In the genomic region with DNA sequence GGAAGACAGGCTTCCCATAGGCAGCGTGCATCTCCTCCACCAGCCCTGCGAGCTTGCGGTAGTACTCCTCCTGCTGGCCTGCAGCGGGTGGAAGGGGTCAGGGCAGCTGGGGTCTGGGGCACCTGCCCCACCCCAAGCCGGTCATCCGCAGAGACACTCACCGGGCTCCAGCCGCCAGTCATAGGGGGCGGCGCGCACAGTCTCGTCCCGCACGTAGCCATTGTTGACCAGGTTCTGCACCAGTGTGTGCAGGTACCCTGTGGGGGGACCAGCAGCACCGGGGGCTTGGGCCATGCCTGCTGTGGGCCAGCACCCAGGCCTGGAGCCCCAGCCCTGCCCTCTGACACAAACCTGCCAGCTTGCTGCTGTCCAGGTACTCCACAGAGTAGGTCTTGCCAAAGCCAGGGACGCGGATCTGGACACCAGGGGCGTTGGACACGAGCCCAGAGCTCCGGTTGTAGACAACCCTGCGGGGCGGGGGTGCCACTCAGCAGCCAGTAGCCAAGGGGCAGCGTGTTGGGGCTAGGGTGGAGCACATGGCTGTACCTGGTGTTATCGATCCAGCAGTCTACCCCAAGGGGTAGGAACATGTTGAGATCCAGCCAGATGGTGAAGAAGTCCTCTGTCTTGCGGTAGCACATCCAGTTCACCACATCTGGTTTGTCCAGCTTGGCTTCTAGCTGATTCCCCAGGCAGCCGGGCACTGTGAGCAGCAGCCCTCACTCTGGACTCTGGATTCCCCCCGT, we compare ENCODE assay signal across 1 cellular context.
TF ChIP-seq lines count a peak whose summit lies in the region.

No MANE protein-coding gene starts in this region.

TF ChIP-seq in HepG2, 621 proteins besides CTCF, POLR2A, EP300 and RAD21 (continues in another document):
- TF ChIP-seq ZNF598 (CRISPR knock-in tag; IDR thresholded peaks at IDR 0.05; ENCODE audit: borderline replicate concordance) (0 out of 2 replicates have a peak, but pooled peaks have one; percentile 47), ZNF704 (CRISPR knock-in tag; IDR thresholded peaks at IDR 0.05; ENCODE audit: borderline replicate concordance) (no peak), JUNB (CRISPR knock-in tag; IDR thresholded peaks at IDR 0.05; ENCODE audit: borderline replicate concordance) (no peak), ZNF709 (CRISPR knock-in tag; IDR thresholded peaks at IDR 0.05) (no peak), ZNF282 (IDR thresholded peaks at IDR 0.05; ENCODE audit: partially characterized antibody) (no peak), JUN (CRISPR knock-in tag; IDR thresholded peaks at IDR 0.05) (peak; percentile 26; the same call in 1 of the 2 replicates), WIZ (CRISPR knock-in tag; IDR thresholded peaks at IDR 0.05) (no peak), MXD4 (CRISPR knock-in tag; IDR thresholded peaks at IDR 0.05) (0 out of 2 replicates have a peak, but pooled peaks have one; percentile 33), ZNF660 (CRISPR knock-in tag; IDR thresholded peaks at IDR 0.05; ENCODE audit: borderline replicate concordance, low read depth) (0 out of 2 replicates have a peak, but pooled peaks have one; percentile 67), MYNN (CRISPR knock-in tag; IDR thresholded peaks at IDR 0.05; ENCODE audit: low read depth) (no peak), KDM1A (CRISPR knock-in tag; IDR thresholded peaks at IDR 0.05) (0 out of 2 replicates have a peak, but pooled peaks have one; percentile 13), ZNF839 (CRISPR knock-in tag; IDR thresholded peaks at IDR 0.05; ENCODE audit: borderline replicate concordance) (no peak), ZNF44 (CRISPR knock-in tag; IDR thresholded peaks at IDR 0.05) (peak; percentile 66; the same call in 1 of the 2 replicates), NFKBIZ (CRISPR knock-in tag; IDR thresholded peaks at IDR 0.05) (no peak), ADNP (CRISPR knock-in tag; IDR thresholded peaks at IDR 0.05) (no peak), ZNF589 (CRISPR knock-in tag; conservative IDR thresholded peaks at IDR 0.05) (no peak), SMAD1 (CRISPR knock-in tag; IDR thresholded peaks at IDR 0.05; ENCODE audit: borderline replicate concordance, low read depth) (no peak), NCOA2 (CRISPR knock-in tag; IDR thresholded peaks at IDR 0.05) (no peak), PCBP2 (optimal IDR thresholded peaks at IDR 0.05; ENCODE audit: low read depth, low read length, poor library complexity, severe bottlenecking) (no peak), FLYWCH1 (CRISPR knock-in tag; IDR thresholded peaks at IDR 0.05) (no peak), HNRNPLL (IDR thresholded peaks at IDR 0.05; ENCODE audit: low read depth, low read length, poor library complexity, severe bottlenecking) (peak; percentile 48), ETV5 (CRISPR knock-in tag; IDR thresholded peaks at IDR 0.05; ENCODE audit: borderline replicate concordance) (peak; percentile 22; the same call in 1 of the 2 replicates), PAF1 (CRISPR knock-in tag; IDR thresholded peaks at IDR 0.05) (peak; percentile 67), PHF8 (CRISPR knock-in tag; IDR thresholded peaks at IDR 0.05) (no peak; the same call in 1 of the 2 replicates), ZNF292 (CRISPR knock-in tag; IDR thresholded peaks at IDR 0.05; ENCODE audit: borderline replicate concordance, low read depth) (no peak; the same call in 1 of the 2 replicates), SNAPC5 (CRISPR knock-in tag; IDR thresholded peaks at IDR 0.05; ENCODE audit: borderline replicate concordance) (no peak), MZF1 (CRISPR knock-in tag; IDR thresholded peaks at IDR 0.05; ENCODE audit: borderline replicate concordance) (0 out of 2 replicates have a peak, but pooled peaks have one; percentile 57), ZNF576 (CRISPR knock-in tag; IDR thresholded peaks at IDR 0.05) (no peak), ZNF605 (CRISPR knock-in tag; IDR thresholded peaks at IDR 0.05) (0 out of 2 replicates have a peak, but pooled peaks have one; percentile 15), ZFP37 (CRISPR knock-in tag; IDR thresholded peaks at IDR 0.05; ENCODE audit: borderline replicate concordance) (no peak), ZNF20 (CRISPR knock-in tag; IDR thresholded peaks at IDR 0.05) (no peak), ZBTB3 (CRISPR knock-in tag; IDR thresholded peaks at IDR 0.05; ENCODE audit: borderline replicate concordance, low read depth) (no peak; the same call in 1 of the 2 replicates), SATB2 (CRISPR knock-in tag; IDR thresholded peaks at IDR 0.05) (no peak), GATAD1 (CRISPR knock-in tag; IDR thresholded peaks at IDR 0.05) (0 out of 2 replicates have a peak, but pooled peaks have one; percentile 5), GRHL1 (CRISPR knock-in tag; conservative IDR thresholded peaks at IDR 0.05) (no peak), NFATC3 (CRISPR knock-in tag; IDR thresholded peaks at IDR 0.05) (no peak), ZNF124 (CRISPR knock-in tag; IDR thresholded peaks at IDR 0.05) (no peak; the same call in 1 of the 2 replicates), MAFF (IDR thresholded peaks at IDR 0.05; ENCODE audit: low read depth, low read length) (no peak), ZNF672 (CRISPR knock-in tag; IDR thresholded peaks at IDR 0.05) (no peak), HNRNPUL1 (IDR thresholded peaks at IDR 0.05; ENCODE audit: low read depth, low read length) (no peak), ZNF777 (CRISPR knock-in tag; IDR thresholded peaks at IDR 0.05) (0 out of 2 replicates have a peak, but pooled peaks have one; percentile 28), ZNF670 (CRISPR knock-in tag; IDR thresholded peaks at IDR 0.05; ENCODE audit: borderline replicate concordance) (no peak), MBNL3 (CRISPR knock-in tag; conservative IDR thresholded peaks at IDR 0.05) (no peak), ZNF331 (CRISPR knock-in tag; IDR thresholded peaks at IDR 0.05) (peak; percentile 34; the same call in 1 of the 2 replicates), SMARCE1 (IDR thresholded peaks at IDR 0.05; ENCODE audit: borderline replicate concordance) (no peak), ELF4 (CRISPR knock-in tag; IDR thresholded peaks at IDR 0.05; ENCODE audit: borderline replicate concordance) (no peak), KLF13 (CRISPR knock-in tag; IDR thresholded peaks at IDR 0.05) (peak; percentile 79; the same call in 1 of the 2 replicates), LCORL (IDR thresholded peaks at IDR 0.05) (no peak), LCORL (CRISPR knock-in tag; IDR thresholded peaks at IDR 0.05) (peak; percentile 33), HOXD1 (CRISPR knock-in tag; IDR thresholded peaks at IDR 0.05) (0 out of 2 replicates have a peak, but pooled peaks have one; percentile 1), RBM22 (optimal IDR thresholded peaks at IDR 0.05; ENCODE audit: low read length) (peak; percentile 83), MTA1 (CRISPR knock-in tag; IDR thresholded peaks at IDR 0.05; ENCODE audit: borderline replicate concordance) (no peak; the same call in 1 of the 2 replicates), DMTF1 (CRISPR knock-in tag; IDR thresholded peaks at IDR 0.05) (0 out of 2 replicates have a peak, but pooled peaks have one; percentile 66), TAF1 (CRISPR knock-in tag; IDR thresholded peaks at IDR 0.05) (no peak), CREM (IDR thresholded peaks at IDR 0.05) (no peak), CREM (CRISPR knock-in tag; IDR thresholded peaks at IDR 0.05) (no peak), HIVEP1 (CRISPR knock-in tag; IDR thresholded peaks at IDR 0.05) (no peak), ZNF784 (CRISPR knock-in tag; IDR thresholded peaks at IDR 0.05; ENCODE audit: borderline replicate concordance) (peak; percentile 82), HOXA7 (CRISPR knock-in tag; IDR thresholded peaks at IDR 0.05) (no peak), MIER2 (CRISPR knock-in tag; IDR thresholded peaks at IDR 0.05) (no peak), FOXA1 (IDR thresholded peaks at IDR 0.05) (no peak), FOXA1 (CRISPR knock-in tag; IDR thresholded peaks at IDR 0.05) (0 out of 2 replicates have a peak, but pooled peaks have one; percentile 25)
- TF ChIP-seq, protein P1, sequence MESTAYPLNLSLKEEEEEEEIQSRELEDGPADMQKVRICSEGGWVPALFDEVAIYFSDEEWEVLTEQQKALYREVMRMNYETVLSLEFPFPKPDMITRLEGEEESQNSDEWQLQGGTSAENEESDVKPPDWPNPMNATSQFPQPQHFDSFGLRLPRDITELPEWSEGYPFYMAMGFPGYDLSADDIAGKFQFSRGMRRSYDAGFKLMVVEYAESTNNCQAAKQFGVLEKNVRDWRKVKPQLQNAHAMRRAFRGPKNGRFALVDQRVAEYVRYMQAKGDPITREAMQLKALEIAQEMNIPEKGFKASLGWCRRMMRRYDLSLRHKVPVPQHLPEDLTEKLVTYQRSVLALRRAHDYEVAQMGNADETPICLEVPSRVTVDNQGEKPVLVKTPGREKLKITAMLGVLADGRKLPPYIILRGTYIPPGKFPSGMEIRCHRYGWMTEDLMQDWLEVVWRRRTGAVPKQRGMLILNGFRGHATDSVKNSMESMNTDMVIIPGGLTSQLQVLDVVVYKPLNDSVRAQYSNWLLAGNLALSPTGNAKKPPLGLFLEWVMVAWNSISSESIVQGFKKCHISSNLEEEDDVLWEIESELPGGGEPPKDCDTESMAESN (CRISPR knock-in tag; conservative IDR thresholded peaks at IDR 0.05), result peak; percentile 58; the same call in 1 of the 2 replicates
- TF ChIP-seq, protein P2, sequence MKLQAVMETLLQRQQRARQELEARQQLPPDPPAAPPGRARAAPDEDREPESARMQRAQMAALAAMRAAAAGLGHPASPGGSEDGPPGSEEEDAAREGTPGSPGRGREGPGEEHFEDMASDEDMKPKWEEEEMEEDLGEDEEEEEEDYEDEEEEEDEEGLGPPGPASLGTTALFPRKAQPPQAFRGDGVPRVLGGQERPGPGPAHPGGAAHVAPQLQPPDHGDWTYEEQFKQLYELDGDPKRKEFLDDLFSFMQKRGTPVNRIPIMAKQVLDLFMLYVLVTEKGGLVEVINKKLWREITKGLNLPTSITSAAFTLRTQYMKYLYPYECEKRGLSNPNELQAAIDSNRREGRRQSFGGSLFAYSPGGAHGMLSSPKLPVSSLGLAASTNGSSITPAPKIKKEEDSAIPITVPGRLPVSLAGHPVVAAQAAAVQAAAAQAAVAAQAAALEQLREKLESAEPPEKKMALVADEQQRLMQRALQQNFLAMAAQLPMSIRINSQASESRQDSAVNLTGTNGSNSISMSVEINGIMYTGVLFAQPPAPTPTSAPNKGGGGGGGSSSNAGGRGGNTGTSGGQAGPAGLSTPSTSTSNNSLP (IDR thresholded peaks at IDR 0.05; ENCODE audit: low read depth, low read length), result no peak
- TF ChIP-seq, protein P3, sequence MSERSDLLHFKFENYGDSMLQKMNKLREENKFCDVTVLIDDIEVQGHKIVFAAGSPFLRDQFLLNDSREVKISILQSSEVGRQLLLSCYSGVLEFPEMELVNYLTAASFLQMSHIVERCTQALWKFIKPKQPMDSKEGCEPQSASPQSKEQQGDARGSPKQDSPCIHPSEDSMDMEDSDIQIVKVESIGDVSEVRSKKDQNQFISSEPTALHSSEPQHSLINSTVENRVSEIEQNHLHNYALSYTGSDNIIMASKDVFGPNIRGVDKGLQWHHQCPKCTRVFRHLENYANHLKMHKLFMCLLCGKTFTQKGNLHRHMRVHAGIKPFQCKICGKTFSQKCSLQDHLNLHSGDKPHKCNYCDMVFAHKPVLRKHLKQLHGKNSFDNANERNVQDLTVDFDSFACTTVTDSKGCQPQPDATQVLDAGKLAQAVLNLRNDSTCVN (CRISPR knock-in tag; IDR thresholded peaks at IDR 0.05; ENCODE audit: borderline replicate concordance), result no peak
